7 cellular contexts compared by ENCODE assay signal in genomic region chr15:85625856-85626255, GRCh38.
DNase-seq lines count a peak whose midpoint lies in the region; ATAC-seq, FAIRE-seq and TF ChIP-seq lines count a peak whose summit lies in the region.

No MANE protein-coding gene starts in this region.

- H3K9me1 ChIP-seq in keratinocyte (ENCODE audit: control insufficient read depth, extremely low read depth, insufficient read depth, low read length) = no peaks in the 10 kb centered on the region

- H3K9me3 Mint-ChIP-seq in activated CD8-positive, alpha-beta T cell treated with anti-CD3 and anti-CD28 coated beads, Interleukin-2, amount 10 ng/mL, durations not matched to agents 7 days and 5 days (ENCODE audit: insufficient read depth) = no peaks in the 10 kb centered on the region

- peaks cover 60% of the 10 kb centered on the region for H3K4me1 Mint-ChIP-seq in activated CD8-positive, alpha-beta T cell treated with anti-CD3 and anti-CD28 coated beads, Interleukin-2, amount 10 ng/mL, durations not matched to agents 7 days and 5 days (ENCODE audit: low read depth)

- DNase-seq in activated CD8-positive, alpha-beta T cell treated with anti-CD3 and anti-CD28 coated beads, Interleukin-2, amount 10 ng/mL, durations not matched to agents 7 days and 5 days = peak; percentile 55
- no peak for DNase-seq in keratinocyte (ENCODE audit: low read depth, low spot score)
- no peak for DNase-seq in DMS 273 (lab: John Stamatoyannopoulos, UW; ENCODE audit: unreplicated experiment)
- no peak for DNase-seq in NCI-H2107 treated with DMSO at 0.1 percent for 48 hours (lab: John Stamatoyannopoulos, UW; ENCODE audit: unreplicated experiment)
- no peak for DNase-seq in NCI-H187 (lab: John Stamatoyannopoulos, UW)

- no peak for TF ChIP-seq CTCF in keratinocyte (optimal IDR thresholded peaks at IDR 0.05 in 1 of 3, IDR thresholded peaks at IDR 0.05 in 1 of 3, conservative IDR thresholded peaks at IDR 0.05 in 1 of 3; ENCODE audit: extremely low read depth in 1 of 3, insufficient read depth in 2 of 3, low read length in 3 of 3)

- peak; percentile 43 for FAIRE-seq in keratinocyte (lab: Jason Lieb, UNC)

- H3K4me1 ChIP-seq in keratinocyte (ENCODE audit: control insufficient read depth, extremely low read depth, insufficient read depth, low read length) = peaks cover 12% of the 10 kb centered on the region

- no peak overlapping the region for H3K27ac ChIP-seq in keratinocyte (ENCODE audit: control insufficient read depth, insufficient read depth, low read length)

- H3K79me2 ChIP-seq in keratinocyte (ENCODE audit: control insufficient read depth, insufficient read depth, low read length) = peaks cover 5% of the 10 kb centered on the region

- CTCF ChIA-PET in activated CD8-positive, alpha-beta T cell treated with anti-CD3 and anti-CD28 coated beads, Interleukin-2, amount 10 ng/mL, durations not matched to agents 7 days and 5 days (lab: Charles Lee) = interaction anchor here (0.7 to 3.2 kb wide), 8 partner anchors 8 to 82 kb away, joined by 3 to 13 read pairs (median 4); no protein-coding TSS in a partner anchor

- peak overlapping the region; percentile 64 for H3K4me3 Mint-ChIP-seq in activated CD8-positive, alpha-beta T cell treated with anti-CD3 and anti-CD28 coated beads, Interleukin-2, amount 10 ng/mL, durations not matched to agents 7 days and 5 days

- peak overlapping the region; percentile 60 for H3K27ac Mint-ChIP-seq in activated CD8-positive, alpha-beta T cell treated with anti-CD3 and anti-CD28 coated beads, Interleukin-2, amount 10 ng/mL, durations not matched to agents 7 days and 5 days

- no peak overlapping the region for H3K4me3 ChIP-seq in keratinocyte (ENCODE audit: control insufficient read depth in 2 of 3, extremely low read depth in 1 of 3, insufficient read depth in 2 of 3, low read depth in 1 of 3, low read length in 3 of 3)

- H3K36me3 ChIP-seq in keratinocyte (ENCODE audit: control insufficient read depth in 2 of 2, extremely low read depth in 1 of 2, insufficient read depth in 2 of 2, low read length in 2 of 2) = peaks cover 2 to 5% of the 10 kb centered on the region in 2 experiments

- POLR2A ChIA-PET in activated CD8-positive, alpha-beta T cell treated with anti-CD3 and anti-CD28 coated beads, Interleukin-2, amount 10 ng/mL, durations not matched to agents 7 days and 5 days (lab: Charles Lee) = interaction anchor here (0.9 to 2.6 kb wide), 7 partner anchors 20 to 77 kb away, joined by 3 to 19 read pairs (median 5); no protein-coding TSS in a partner anchor

- H3K36me3 Mint-ChIP-seq in activated CD8-positive, alpha-beta T cell treated with anti-CD3 and anti-CD28 coated beads, Interleukin-2, amount 10 ng/mL, durations not matched to agents 7 days and 5 days (ENCODE audit: low read depth) = peaks cover 38% of the 10 kb centered on the region

- ATAC-seq in GM19035 (IDR thresholded peaks at IDR 0.05; ENCODE audit: unreplicated experiment) = peak; percentile 83
- ATAC-seq in HG02885 (IDR thresholded peaks at IDR 0.05; ENCODE audit: poor library complexity, unreplicated experiment) = peak; percentile 80
- ATAC-seq in activated CD8-positive, alpha-beta T cell treated with anti-CD3 and anti-CD28 coated beads, Interleukin-2, amount 10 ng/mL, durations not matched to agents 7 days and 5 days = peak; percentile 77

- no peaks in the 10 kb centered on the region for H3K27me3 Mint-ChIP-seq in activated CD8-positive, alpha-beta T cell treated with anti-CD3 and anti-CD28 coated beads, Interleukin-2, amount 10 ng/mL, durations not matched to agents 7 days and 5 days (ENCODE audit: low read depth)

- dilution Hi-C loops in keratinocyte (cut with MboI; ENCODE audit: extremely low pct_ligation_motif_present, low sequenced_read_pairs) = no loop called here

- no peak overlapping the region for H2AFZ ChIP-seq in keratinocyte (ENCODE audit: control insufficient read depth, low read length)

- no peaks in the 10 kb centered on the region for H3K27me3 ChIP-seq in keratinocyte (ENCODE audit: control insufficient read depth, extremely low read depth, insufficient read depth, low read length)

- H3K9me3 ChIP-seq in keratinocyte (ENCODE audit: control insufficient read depth, low read depth, low read length) = no peaks in the 10 kb centered on the region

- H3K9ac ChIP-seq in keratinocyte (ENCODE audit: control insufficient read depth, extremely low read depth, insufficient read depth, low read length) = no peak overlapping the region

- no peaks in the 10 kb centered on the region for H4K20me1 ChIP-seq in keratinocyte (ENCODE audit: control insufficient read depth, extremely low read depth, insufficient read depth, low read length)

- no peak overlapping the region for H3K4me2 ChIP-seq in keratinocyte (ENCODE audit: control insufficient read depth, extremely low read depth, insufficient read depth, low read depth, low read length)
